Comparison of ENCODE assay signal across 35 cellular contexts in the genomic region with DNA sequence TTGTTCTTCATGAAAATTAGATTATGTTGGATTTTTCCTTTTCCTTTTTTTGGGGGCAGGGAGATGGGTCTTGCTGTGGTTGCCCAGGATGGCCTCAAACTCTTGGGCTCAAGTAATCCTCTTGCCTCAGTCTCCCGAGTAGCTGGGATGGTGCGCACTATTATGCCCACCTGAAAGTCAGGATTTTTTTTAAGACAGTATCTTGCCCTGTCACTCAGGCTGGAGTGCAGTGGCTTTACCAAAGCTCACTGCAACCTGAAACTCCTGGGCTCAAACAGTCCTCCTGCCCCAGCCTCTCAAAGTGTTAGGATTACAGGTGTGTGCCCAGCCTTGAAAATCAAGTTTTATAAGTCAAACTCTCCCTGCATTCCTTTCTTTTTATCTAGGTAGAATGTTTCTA.
"Had no signal": no experiment of that assay in that cellular context is flagged by ENCODE, and none has a peak within 500 bp of the region (broad histone marks: within the 10 kb centered on the region; RNA-seq: fewer than 3 reads in every experiment).

No MANE protein-coding gene starts in this region.

- DNase-seq: activated B cell treated with CpG ODN at 0.5 μM for 24 hours; activated CD4-positive, alpha-beta memory T cell treated with anti-CD3 and anti-CD28 coated beads for 36 hours; activated CD4-positive, alpha-beta T cell treated with anti-CD3 and anti-CD28 coated beads for 4 hours; activated CD4-positive, alpha-beta T cell treated with anti-CD3 and anti-CD28 coated beads, Interleukin-2, amount 10 ng/mL, durations not matched to agents 24 days and 14 days; activated CD4-positive, alpha-beta T cell treated with anti-CD3 and anti-CD28 coated beads, Interleukin-2, amount 50 U/mL, for 1 hour; activated CD4-positive, alpha-beta T cell treated with anti-CD3 and anti-CD28 coated beads, Interleukin-2, amount 50 U/mL, for 4 hours; activated CD4-positive, CD25-positive, alpha-beta regulatory T cell treated with anti-CD3 and anti-CD28 coated beads, Interleukin-2, amount 50 U/mL, for 72 hours; activated CD8-positive, alpha-beta memory T cell treated with anti-CD3 and anti-CD28 coated beads, Interleukin-2, amount 50 U/mL, for 4 hours; activated CD8-positive, alpha-beta T cell treated with anti-CD3 and anti-CD28 coated beads for 36 hours; activated gamma-delta T cell treated with Interleukin-2 at 50 U/mL for 16 hours; activated naive CD4-positive, alpha-beta T cell; activated naive CD4-positive, alpha-beta T cell treated with anti-CD3 and anti-CD28 coated beads for 36 hours; activated naive CD4-positive, alpha-beta T cell treated with anti-CD3 and anti-CD28 coated beads, Interleukin-2, amount 50 U/mL, for 16 hours; activated T-cell treated with anti-CD3 and anti-CD28 coated beads for 4 hours; activated T-cell treated with anti-CD3 and anti-CD28 coated beads, Interleukin-2, amount 50 U/mL, for 1 hour; activated T-cell treated with anti-CD3 and anti-CD28 coated beads, Interleukin-2, amount 50 U/mL, for 4 hours; activated T-cell treated with anti-CD3 and anti-CD28 coated beads, Interleukin-2, amount 50 U/mL, for 72 hours; adrenal gland; amniotic stem cell; aorta; body of pancreas; brain microvascular endothelial cell; central memory CD4-positive, alpha-beta T cell; T-helper 1 cell; T-helper 2 cell; T-helper 9 cell had no signal

- H3K4me3 Mint-ChIP-seq: activated B cell treated with CpG ODN at 0.5 μM for 24 hours; activated CD4-positive, alpha-beta memory T cell treated with anti-CD3 and anti-CD28 coated beads for 36 hours; activated CD4-positive, alpha-beta T cell treated with anti-CD3 and anti-CD28 coated beads, Interleukin-2, amount 10 ng/mL, durations not matched to agents 24 days and 14 days; activated CD8-positive, alpha-beta T cell treated with anti-CD3 and anti-CD28 coated beads for 36 hours; activated naive CD4-positive, alpha-beta T cell treated with anti-CD3 and anti-CD28 coated beads for 36 hours; activated T-cell treated with anti-CD3 and anti-CD28 coated beads, Interleukin-2, amount 50 U/mL, for 4 hours; activated T-cell treated with anti-CD3 and anti-CD28 coated beads, Interleukin-2, amount 50 U/mL, for 72 hours; T-helper 1 cell treated with Interleukin-12 subunit alpha and Interleukin-12 subunit beta and Interleukin-4 antibody, amounts not matched to agents 30 μg/mL and 1 μg/mL, for 36 hours had no signal

- H3K27ac ChIP-seq: adrenal gland, body of pancreas, brain microvascular endothelial cell, breast epithelium, VCaP had no signal

- H3K9me3 Mint-ChIP-seq: activated B cell treated with CpG ODN at 0.5 μM for 24 hours; activated CD4-positive, alpha-beta memory T cell treated with anti-CD3 and anti-CD28 coated beads for 36 hours; activated CD4-positive, alpha-beta T cell treated with anti-CD3 and anti-CD28 coated beads, Interleukin-2, amount 10 ng/mL, durations not matched to agents 24 days and 14 days; activated CD8-positive, alpha-beta T cell treated with anti-CD3 and anti-CD28 coated beads for 36 hours; activated naive CD4-positive, alpha-beta T cell treated with anti-CD3 and anti-CD28 coated beads for 36 hours; activated naive CD4-positive, alpha-beta T cell treated with anti-CD3 and anti-CD28 coated beads, Interleukin-2, amount 50 U/mL, for 72 hours; activated T-cell treated with anti-CD3 and anti-CD28 coated beads, Interleukin-2, amount 50 U/mL, for 4 hours; activated T-cell treated with anti-CD3 and anti-CD28 coated beads, Interleukin-2, amount 50 U/mL, for 72 hours; activated T-helper 1 cell treated with anti-CD3 and anti-CD28 coated beads, Interleukin-12 subunit alpha, Interleukin-12 subunit beta, Interleukin-2, Interleukin-4 antibody, amounts not matched to agents 30 ng/mL and 10 ng/mL and 1 ng/mL, durations not matched to agents 14 hours and 24 hours and 36 hours; activated T-helper 17 cell treated with anti-CD3 and anti-CD28 coated beads, Interleukin-2, amount 50 U/mL, for 72 hours; T-helper 1 cell treated with Interleukin-12 subunit alpha and Interleukin-12 subunit beta and Interleukin-4 antibody, amounts not matched to agents 30 μg/mL and 1 μg/mL, for 36 hours; T-helper 2 cell treated with Interferon-gamma antibody and Interleukin-4, amounts not matched to agents 5 μg/mL and 100 μg/mL, for 36 hours had no signal

- FAIRE-seq: astrocyte, TTC549 had no signal

- H3K36me3 ChIP-seq: adrenal gland, brain microvascular endothelial cell, breast epithelium had no signal

- H3K27me3 ChIP-seq: body of pancreas, brain microvascular endothelial cell, breast epithelium had no signal

- H3K27ac Mint-ChIP-seq: activated B cell treated with CpG ODN at 0.5 μM for 24 hours; activated CD4-positive, alpha-beta memory T cell treated with anti-CD3 and anti-CD28 coated beads for 36 hours; activated CD4-positive, alpha-beta T cell treated with anti-CD3 and anti-CD28 coated beads, Interleukin-2, amount 10 ng/mL, durations not matched to agents 24 days and 14 days; activated CD8-positive, alpha-beta T cell treated with anti-CD3 and anti-CD28 coated beads for 36 hours; activated naive CD4-positive, alpha-beta T cell treated with anti-CD3 and anti-CD28 coated beads for 36 hours; activated naive CD4-positive, alpha-beta T cell treated with anti-CD3 and anti-CD28 coated beads, Interleukin-2, amount 50 U/mL, for 72 hours; activated T-cell treated with anti-CD3 and anti-CD28 coated beads, Interleukin-2, amount 50 U/mL, for 72 hours; activated T-helper 1 cell treated with anti-CD3 and anti-CD28 coated beads, Interleukin-12 subunit alpha, Interleukin-12 subunit beta, Interleukin-2, Interleukin-4 antibody, amounts not matched to agents 30 ng/mL and 10 ng/mL and 1 ng/mL, durations not matched to agents 14 hours and 24 hours and 36 hours; activated T-helper 17 cell treated with anti-CD3 and anti-CD28 coated beads, Interleukin-2, amount 50 U/mL, for 72 hours; T-helper 1 cell treated with Interleukin-12 subunit alpha and Interleukin-12 subunit beta and Interleukin-4 antibody, amounts not matched to agents 30 μg/mL and 1 μg/mL, for 36 hours; T-helper 2 cell treated with Interferon-gamma antibody and Interleukin-4, amounts not matched to agents 5 μg/mL and 100 μg/mL, for 36 hours had no signal

- H3K4me3 ChIP-seq: adrenal gland, body of pancreas, breast epithelium had no signal

- H3K9me3 ChIP-seq: adrenal gland, body of pancreas, breast epithelium had no signal

- H3K4me1 ChIP-seq: breast epithelium had no signal

- H3K36me3 Mint-ChIP-seq: activated CD4-positive, alpha-beta memory T cell treated with anti-CD3 and anti-CD28 coated beads for 36 hours had no signal

- ATAC-seq: activated CD8-positive, alpha-beta T cell treated with anti-CD3 and anti-CD28 coated beads for 36 hours; activated naive CD4-positive, alpha-beta T cell treated with anti-CD3 and anti-CD28 coated beads, Interleukin-2, amount 50 U/mL, for 72 hours; activated T-cell treated with anti-CD3 and anti-CD28 coated beads, Interleukin-2, amount 50 U/mL, for 4 hours; activated T-cell treated with anti-CD3 and anti-CD28 coated beads, Interleukin-2, amount 50 U/mL, for 72 hours; activated T-helper 17 cell treated with anti-CD3 and anti-CD28 coated beads, Interleukin-2, amount 50 U/mL, for 72 hours; body of pancreas had no signal
